Comparison of ENCODE assay signal across 1 cellular context in the genomic region with DNA sequence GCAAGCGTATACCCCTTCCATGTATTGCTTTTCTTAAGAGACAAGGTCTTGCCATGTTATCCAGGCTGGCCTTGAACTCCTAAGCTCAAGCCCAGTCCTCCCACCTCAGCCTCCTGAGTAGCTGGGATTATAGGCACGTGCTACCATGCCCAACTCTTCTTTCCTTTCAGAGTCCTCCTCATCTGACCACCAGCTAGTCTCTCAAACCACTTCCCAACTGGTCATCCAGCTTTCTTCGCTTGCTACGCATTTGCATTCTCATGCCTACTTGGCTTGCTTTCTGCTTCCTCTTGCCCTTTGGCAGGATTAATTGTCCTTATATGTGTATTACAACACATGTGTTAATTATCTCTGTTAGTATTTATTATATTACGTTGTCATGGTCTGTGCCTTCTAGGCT.
TF ChIP-seq lines count a peak whose summit lies in the region.

No MANE protein-coding gene starts in this region.

TF ChIP-seq in SK-N-SH, 30 proteins besides CTCF, POLR2A, EP300 and RAD21:
- TF ChIP-seq TCF12 (IDR thresholded peaks at IDR 0.05) (no peak), CHD2 (IDR thresholded peaks at IDR 0.05; ENCODE audit: low read length, partially characterized antibody) (no peak)
- TF ChIP-seq, protein P1, sequence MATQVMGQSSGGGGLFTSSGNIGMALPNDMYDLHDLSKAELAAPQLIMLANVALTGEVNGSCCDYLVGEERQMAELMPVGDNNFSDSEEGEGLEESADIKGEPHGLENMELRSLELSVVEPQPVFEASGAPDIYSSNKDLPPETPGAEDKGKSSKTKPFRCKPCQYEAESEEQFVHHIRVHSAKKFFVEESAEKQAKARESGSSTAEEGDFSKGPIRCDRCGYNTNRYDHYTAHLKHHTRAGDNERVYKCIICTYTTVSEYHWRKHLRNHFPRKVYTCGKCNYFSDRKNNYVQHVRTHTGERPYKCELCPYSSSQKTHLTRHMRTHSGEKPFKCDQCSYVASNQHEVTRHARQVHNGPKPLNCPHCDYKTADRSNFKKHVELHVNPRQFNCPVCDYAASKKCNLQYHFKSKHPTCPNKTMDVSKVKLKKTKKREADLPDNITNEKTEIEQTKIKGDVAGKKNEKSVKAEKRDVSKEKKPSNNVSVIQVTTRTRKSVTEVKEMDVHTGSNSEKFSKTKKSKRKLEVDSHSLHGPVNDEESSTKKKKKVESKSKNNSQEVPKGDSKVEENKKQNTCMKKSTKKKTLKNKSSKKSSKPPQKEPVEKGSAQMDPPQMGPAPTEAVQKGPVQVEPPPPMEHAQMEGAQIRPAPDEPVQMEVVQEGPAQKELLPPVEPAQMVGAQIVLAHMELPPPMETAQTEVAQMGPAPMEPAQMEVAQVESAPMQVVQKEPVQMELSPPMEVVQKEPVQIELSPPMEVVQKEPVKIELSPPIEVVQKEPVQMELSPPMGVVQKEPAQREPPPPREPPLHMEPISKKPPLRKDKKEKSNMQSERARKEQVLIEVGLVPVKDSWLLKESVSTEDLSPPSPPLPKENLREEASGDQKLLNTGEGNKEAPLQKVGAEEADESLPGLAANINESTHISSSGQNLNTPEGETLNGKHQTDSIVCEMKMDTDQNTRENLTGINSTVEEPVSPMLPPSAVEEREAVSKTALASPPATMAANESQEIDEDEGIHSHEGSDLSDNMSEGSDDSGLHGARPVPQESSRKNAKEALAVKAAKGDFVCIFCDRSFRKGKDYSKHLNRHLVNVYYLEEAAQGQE (IDR thresholded peaks at IDR 0.05; ENCODE audit: low read depth, low read length): no peak
